1 cellular context compared by ENCODE assay signal in the genomic region with DNA sequence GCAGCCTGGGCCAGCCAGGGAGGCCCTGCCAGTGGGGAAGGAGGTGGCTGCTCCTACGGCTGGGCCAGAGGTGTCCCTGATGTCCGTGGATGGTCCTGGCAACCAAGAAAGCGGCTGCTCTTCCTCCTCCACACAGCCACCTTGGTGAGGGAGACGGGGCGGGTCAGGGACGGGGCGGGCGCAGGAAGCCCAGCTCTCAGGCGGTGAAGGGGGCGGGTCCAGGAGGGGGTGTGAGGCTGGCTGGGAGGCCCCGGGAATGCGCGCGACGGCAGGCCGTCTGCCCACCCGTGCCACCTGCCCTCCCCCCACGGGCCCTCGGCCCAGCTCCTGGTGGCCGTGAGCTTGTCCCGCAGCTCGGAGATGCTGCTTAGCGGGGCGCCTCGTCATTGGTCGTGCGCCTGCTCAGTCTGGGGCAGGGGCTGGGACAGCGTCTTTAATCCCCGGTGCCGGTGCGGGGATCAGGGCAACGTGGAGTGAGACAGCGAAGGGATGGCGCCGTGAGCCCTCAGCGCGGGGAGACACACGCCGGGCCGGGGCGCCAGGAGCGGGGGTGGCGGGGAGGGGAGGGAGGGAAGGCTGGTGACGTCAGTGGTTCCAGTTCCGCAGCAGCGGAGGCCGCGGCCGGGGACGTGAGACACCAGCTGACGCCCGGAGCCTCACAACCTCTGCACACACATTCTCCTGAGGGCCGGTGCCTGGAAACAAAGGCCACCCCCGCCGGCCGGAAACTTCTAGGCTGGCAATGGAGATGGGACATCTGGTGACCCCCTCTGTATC.
A peak's percentile ranks its signal among the peaks of the same experiment; 100 is the strongest.
TF ChIP-seq lines count a peak whose summit lies in the region.

No MANE protein-coding gene starts in this region.

TF ChIP-seq in IMR-90, 13 proteins besides CTCF, POLR2A, EP300 and RAD21 (continued from another document):
- peak; percentile 59; the same call in 1 of the 2 replicates for TF ChIP-seq MAZ (IDR thresholded peaks at IDR 0.05; ENCODE audit: borderline replicate concordance, low read depth, low read length)
- 0 out of 2 replicates have a peak, but pooled peaks have one; percentile 31 for TF ChIP-seq MXI1 (IDR thresholded peaks at IDR 0.05; ENCODE audit: borderline replicate concordance, low read depth, low read length)
- no peak for TF ChIP-seq NFE2L2 (IDR thresholded peaks at IDR 0.05; ENCODE audit: low read depth, low read length)
- TF ChIP-seq BHLHE40 (IDR thresholded peaks at IDR 0.05; ENCODE audit: low read depth, low read length): peak; percentile 27; the same call in 1 of the 2 replicates
